In genomic region chr2:210478661-210479060, GRCh38 we compare ENCODE assay signal across 1 cellular context.
TF ChIP-seq lines count a peak whose summit lies in the region.

No MANE protein-coding gene starts in this region.

TF ChIP-seq in SK-N-SH, 30 proteins besides CTCF, POLR2A, EP300 and RAD21 (continued from another document):
- TF ChIP-seq JUND (IDR thresholded peaks at IDR 0.05), result no peak
- TF ChIP-seq TAF1 (IDR thresholded peaks at IDR 0.05; ENCODE audit: borderline replicate concordance, low read depth, low read length), result no peak
- TF ChIP-seq RXRA (IDR thresholded peaks at IDR 0.05; ENCODE audit: borderline replicate concordance, low read depth), result no peak
- TF ChIP-seq FOSL2 (IDR thresholded peaks at IDR 0.05; ENCODE audit: borderline replicate concordance, low read depth), result no peak
- no peak for TF ChIP-seq NRF1 (IDR thresholded peaks at IDR 0.05; ENCODE audit: low read depth, low read length)
- TF ChIP-seq TCF12 (IDR thresholded peaks at IDR 0.05), result no peak
